8 cellular contexts compared by ENCODE assay signal in genomic region chr5:141223112-141223783, GRCh38. TPM values are rescaled to one million over a fixed set of nuclear protein-coding genes. Genes with fewer than 3 reads are reported as not detected.
DNase-seq lines count a peak whose midpoint lies in the region; ATAC-seq and TF ChIP-seq lines count a peak whose summit lies in the region.

PCDHB14 (plus strand) TSS chr5:141223343; CDS start chr5:141223506, 163 bp downstream.

- 24 to 36% (median 31%) methylated on average over 15 of the region's 15 CpGs for WGBS in heart left ventricle, 4 donors

- H3K9me3 Mint-ChIP-seq in naive B cell, result peaks cover 4 to 73% (median 32%) of the 10 kb centered on the region in 7 donors

- TF ChIP-seq CTCF in heart left ventricle (IDR thresholded peaks at IDR 0.05), result peak in 6 of 12 donors; percentile 17 to 41 (median 30)

- H3K27me3 ChIP-seq in heart left ventricle, result no peaks in the 10 kb centered on the region

- DNase-seq in heart left ventricle, result no peak
- no peak for DNase-seq in Right ventricle myocardium inferior (ENCODE audit: missing footprints)
- peak; percentile 42 for DNase-seq in NCI-H2196 (lab: John Stamatoyannopoulos, UW; ENCODE audit: unreplicated experiment)
- peak; percentile 23 for DNase-seq in cerebellum (ENCODE audit: low spot score)
- no peak for DNase-seq in naive B cell

- no peak for TF ChIP-seq POLR2A in heart left ventricle (IDR thresholded peaks at IDR 0.05)

- H3K4me1 ChIP-seq in heart left ventricle, result no peaks in the 10 kb centered on the region

- peaks cover 0 to 99% (median 71%) of the 10 kb centered on the region in 12 donors for H3K9me3 ChIP-seq in heart left ventricle

- H3K27ac ChIP-seq in heart left ventricle, result no peak within 1 kb of the TSS

- H3K27ac Mint-ChIP-seq in naive B cell, result no peak within 1 kb of the TSS

- peak within 1 kb of the TSS in 10 of 12 donors; percentile 15 to 43 (median 30) for H3K4me3 ChIP-seq in heart left ventricle

- H3K36me3 ChIP-seq in heart left ventricle, result peaks cover 0 to 4% (median 0%) of the 10 kb centered on the region in 9 donors

- ATAC-seq in heart left ventricle, result peak in 2 of 4 donors; percentile 43 to 57
- no peak for ATAC-seq in Right ventricle myocardium inferior
- no peak for ATAC-seq in naive B cell (ENCODE audit: low read depth in 2 of 2)
- no peak for ATAC-seq in GM19452 (IDR thresholded peaks at IDR 0.05; ENCODE audit: unreplicated experiment)
- ATAC-seq in GM21529 (IDR thresholded peaks at IDR 0.05; ENCODE audit: unreplicated experiment), result no peak
- ATAC-seq in HG02981 (IDR thresholded peaks at IDR 0.05; ENCODE audit: unreplicated experiment), result no peak

- peaks cover 0 to 10% (median 0%) of the 10 kb centered on the region in 3 donors for H3K4me1 Mint-ChIP-seq in naive B cell

- peaks cover 11 to 12% of the 10 kb centered on the region in 2 donors for H3K36me3 Mint-ChIP-seq in naive B cell

- H3K27me3 Mint-ChIP-seq in naive B cell, result peaks cover 39 to 73% (median 46%) of the 10 kb centered on the region in 3 donors

- peak within 1 kb of the TSS in 5 of 8 donors; percentile 9 to 68 (median 45) for H3K4me3 Mint-ChIP-seq in naive B cell

- intact Hi-C loops in heart left ventricle (cut with DNase I), result loop anchor here in 3 of 10 donors (5.0 to 10.0 kb wide), 2 partner anchors 112 to 339 kb away; partner anchors contain the start of genes PCDHGA1 (in 1 of the 3) and PCDHGA2 (in 1 of the 3)
- intact Hi-C loops in Right ventricle myocardium inferior (cut with DNase I), result no loop called here

RNA-seq across cellular contexts. Expression of gene PCDHB14, which starts in this region (rescaled TPM):
- 1 to 10 TPM; 2.6 to 6.1 (median 4.3) TPM for total RNA-seq in heart left ventricle
- 1 to 10 TPM in 1 of 2 donors, under 1 TPM in 1; 0.91 to 1.7 TPM for polyA plus RNA-seq in heart left ventricle
- total RNA-seq in Right ventricle myocardium inferior, result 4.1 TPM
- 16.3 TPM for total RNA-seq in cerebellum
- not detected for polyA plus RNA-seq in naive B cell (ENCODE audit: low read depth in 6 of 6)

Comparison
In these comparisons a context has a peak if more than half of its experiments do, and no peak if none do; other contexts are left out.
1. DNase-seq: peak in NCI-H2196 (single experiment) and cerebellum (single experiment); none in heart left ventricle (0 of 5), Right ventricle myocardium inferior (single experiment) and naive B cell (single experiment).